Comparison of ENCODE assay signal across 21 cellular contexts in the genomic region with DNA sequence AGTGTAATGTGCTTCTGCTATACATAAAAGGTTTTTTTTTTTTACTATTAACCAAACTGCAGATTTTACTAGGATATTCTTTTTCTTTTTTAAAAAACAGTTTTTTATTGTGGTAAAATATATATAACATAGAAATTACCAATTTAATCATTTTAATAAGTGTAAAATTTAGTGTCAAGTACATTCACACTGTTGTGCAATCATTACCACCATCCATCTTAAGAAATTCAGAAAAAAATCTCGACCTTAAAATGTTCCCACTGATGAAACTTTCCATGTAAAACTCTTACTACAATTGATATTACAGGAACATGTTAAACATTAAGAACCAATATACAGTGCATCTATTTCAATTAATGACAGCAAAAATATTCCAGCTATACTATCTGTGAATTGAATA.
"Had no signal": no experiment of that assay in that cellular context is flagged by ENCODE, and none has a peak within 500 bp of the region (broad histone marks: within the 10 kb centered on the region; RNA-seq: fewer than 3 reads in every experiment).

No MANE protein-coding gene starts in this region.

- H3K4me2 ChIP-seq: SK-N-SH had no signal

- FAIRE-seq: RCC 7860 had no signal

- ATAC-seq: T-cell had no signal

- DNase-seq: KBM-7, MV-4-11, NCI-H1048, NCI-H1105, NCI-H1417, NCI-H1436 treated with DMSO at 0.1 percent for 48 hours, NCI-H1694, NCI-H187 treated with DMSO at 0.1 percent for 48 hours, NCI-H2029 treated with DMSO at 0.1 percent for 48 hours, NCI-H2171 treated with DMSO at 0.1 percent for 48 hours, NCI-H345, NCI-H524, NCI-H526 treated with DMSO at 0.1 percent for 48 hours, NCI-H774, RPMI8226, SHP77, SK-N-SH, SW 1271, T-cell had no signal

- H3K4me1 Mint-ChIP-seq: IgD-negative memory B cell, T-cell had no signal

- H3K9ac ChIP-seq: SK-N-SH had no signal

- H3K9me3 ChIP-seq: SK-N-SH had no signal

- H3K27me3 Mint-ChIP-seq: IgD-negative memory B cell, T-cell had no signal

- H3K36me3 Mint-ChIP-seq: T-cell had no signal

- H3K27ac Mint-ChIP-seq: IgD-negative memory B cell, T-cell had no signal

- H3K4me3 Mint-ChIP-seq: T-cell had no signal
